ENCODE assay signal across 18 cellular contexts in genomic region chr12:130846386-130846785, GRCh38.
"Had no signal": no experiment of that assay in that cellular context is flagged by ENCODE, and none has a peak within 500 bp of the region (broad histone marks: within the 10 kb centered on the region; RNA-seq: fewer than 3 reads in every experiment).

No MANE protein-coding gene starts in this region.

- H3K36me3 Mint-ChIP-seq: activated naive CD4-positive, alpha-beta T cell treated with anti-CD3 and anti-CD28 coated beads, Interleukin-2, amount 50 U/mL, for 72 hours; brain; stimulated activated memory B cell treated with anti-CD40 and anti-IgM and Interleukin-4, amounts not matched to agents 10 μg/mL and 1 μg/mL and 100 μg/mL, for 72 hours had no signal

- DNase-seq: activated CD4-positive, alpha-beta T cell treated with anti-CD3 and anti-CD28 coated beads, Interleukin-2, amount 50 U/mL, for 4 hours; activated effector memory CD4-positive, alpha-beta T cell treated with Interleukin-2 at 50 U/mL for 16 hours; activated T-cell treated with anti-CD3 and anti-CD28 coated beads, Interleukin-2, amount 50 U/mL, for 1 hour; amygdala; endodermal cell; gastrocnemius medialis; left ventricle myocardium superior; mesendoderm; ovary; retina; stimulated activated CD4-positive, alpha-beta T cell treated with anti-CD3 and anti-CD28 coated beads, Interleukin-1b, Interleukin-23, amount 100 ng/mL, for 48 hours; tibial artery; uterus had no signal

- H3K27ac Mint-ChIP-seq: activated naive CD4-positive, alpha-beta T cell treated with anti-CD3 and anti-CD28 coated beads, Interleukin-2, amount 50 U/mL, for 72 hours; endodermal cell; stimulated activated memory B cell treated with anti-CD40 and anti-IgM and Interleukin-4, amounts not matched to agents 10 μg/mL and 1 μg/mL and 100 μg/mL, for 72 hours had no signal

- ATAC-seq: activated CD4-positive, CD25-positive, alpha-beta regulatory T cell treated with anti-CD3 and anti-CD28 coated beads, Interleukin-2, amount 50 U/mL, for 24 hours; activated naive CD4-positive, alpha-beta T cell treated with anti-CD3 and anti-CD28 coated beads, Interleukin-2, amount 50 U/mL, for 72 hours; stimulated activated memory B cell treated with anti-CD40 and anti-IgM and Interleukin-4, amounts not matched to agents 10 μg/mL and 1 μg/mL and 100 μg/mL, for 72 hours had no signal

- H3K4me1 ChIP-seq: gastrocnemius medialis, spleen, tibial artery, uterus had no signal

- H3K27ac ChIP-seq: gastrocnemius medialis, ovary, spleen, tibial artery, uterus had no signal

- H3K9me3 ChIP-seq: gastrocnemius medialis, ovary, tibial artery, uterus had no signal

- H3K27me3 ChIP-seq: gastrocnemius medialis, ovary, spleen, tibial artery, uterus had no signal

- H3K36me3 ChIP-seq: gastrocnemius medialis, ovary, spleen, tibial artery, uterus had no signal

- H3K4me3 ChIP-seq: gastrocnemius medialis, ovary, spleen, tibial artery, uterus had no signal

- H3K4me3 Mint-ChIP-seq: endodermal cell; stimulated activated memory B cell treated with anti-CD40 and anti-IgM and Interleukin-4, amounts not matched to agents 10 μg/mL and 1 μg/mL and 100 μg/mL, for 72 hours had no signal

- H3K27me3 Mint-ChIP-seq: brain; stimulated activated memory B cell treated with anti-CD40 and anti-IgM and Interleukin-4, amounts not matched to agents 10 μg/mL and 1 μg/mL and 100 μg/mL, for 72 hours had no signal

- H3K9me3 Mint-ChIP-seq: activated naive CD4-positive, alpha-beta T cell treated with anti-CD3 and anti-CD28 coated beads, Interleukin-2, amount 50 U/mL, for 72 hours; stimulated activated memory B cell treated with anti-CD40 and anti-IgM and Interleukin-4, amounts not matched to agents 10 μg/mL and 1 μg/mL and 100 μg/mL, for 72 hours had no signal

- H3K4me1 Mint-ChIP-seq: stimulated activated memory B cell treated with anti-CD40 and anti-IgM and Interleukin-4, amounts not matched to agents 10 μg/mL and 1 μg/mL and 100 μg/mL, for 72 hours had no signal
